Comparison of ENCODE assay signal across 26 cellular contexts in the genomic region with DNA sequence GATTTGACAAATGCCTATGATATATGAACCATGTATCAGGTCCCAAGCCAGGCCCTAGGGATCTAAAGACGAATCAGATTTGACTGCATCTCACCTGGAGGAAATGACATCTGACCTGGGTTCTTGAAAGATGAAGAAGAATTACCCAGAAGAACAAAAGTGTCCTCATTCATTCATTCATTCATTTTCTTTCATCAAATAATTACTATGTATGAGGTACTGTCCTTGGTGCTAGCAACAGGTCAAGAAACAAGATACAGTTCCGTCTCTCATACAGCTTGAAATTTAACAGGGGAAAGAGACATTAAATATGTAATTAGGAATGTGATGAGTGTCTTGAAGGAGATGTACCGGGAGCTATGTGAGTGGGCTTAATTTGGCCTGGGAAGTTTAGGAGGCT. TPM values are rescaled to one million over a fixed set of nuclear protein-coding genes. Genes with fewer than 3 reads are reported as not detected.
DNase-seq lines count a peak whose midpoint lies in the region; ATAC-seq, FAIRE-seq and TF ChIP-seq lines count a peak whose summit lies in the region.
"Had no signal": no experiment of that assay in that cellular context is flagged by ENCODE, and none has a peak within 500 bp of the region (broad histone marks: within the 10 kb centered on the region; RNA-seq: fewer than 3 reads in every experiment).

No MANE protein-coding gene starts in this region.

- ATAC-seq in SK-N-SH treated with all-trans-retinoic acid at 6 μM for 48 hours (no peak), A549 (no peak)
- ATAC-seq: Panc1 had no signal

- no peaks in the 10 kb centered on the region for H3F3A ChIP-seq in SK-N-SH (replicated peaks; ENCODE audit: insufficient read depth)

- TF ChIP-seq POLR2A in A549 (IDR thresholded peaks at IDR 0.05; ENCODE audit: low read length) = no peak

- H3K9me3 Mint-ChIP-seq in brain = no peaks in the 10 kb centered on the region

- H3K36me3 ChIP-seq in SK-N-SH (replicated peaks in 1 of 2; ENCODE audit: control insufficient read depth in 1 of 2, insufficient read depth in 2 of 2, low read length in 1 of 2) (no peaks in the 10 kb centered on the region), HEK293 (ENCODE audit: control insufficient read depth in 2 of 2, insufficient read depth in 1 of 2, low read length in 2 of 2) (no peaks in the 10 kb centered on the region), hepatocyte (replicated peaks; ENCODE audit: insufficient read depth, low read depth) (no peaks in the 10 kb centered on the region)
- H3K36me3 ChIP-seq: BE2C, MG63 had no signal

- DNase-seq in SK-N-SH = no peak
- no peak for DNase-seq in A549 (ENCODE audit: low read depth in 1 of 2, low spot score in 1 of 2)
- DNase-seq in hepatocyte (ENCODE audit: low spot score) = no peak
- DNase-seq in cerebellar cortex (ENCODE audit: low spot score) = no peak
- DNase-seq in NCI-H774 (lab: John Stamatoyannopoulos, UW) = no peak
- DNase-seq: ACHN, BE2C, KBM-7, MG63, NCI-H1105 treated with DMSO at 0.1 percent for 48 hours, NCI-H2029 treated with DMSO at 0.1 percent for 48 hours, NCI-H526 treated with DMSO at 0.1 percent for 48 hours, SHP77 had no signal

- no peak for TF ChIP-seq EP300 in SK-N-SH (IDR thresholded peaks at IDR 0.05; ENCODE audit: borderline replicate concordance in 1 of 2, low read depth in 1 of 2, low read length in 1 of 2)
- no peak for TF ChIP-seq EP300 in A549 (IDR thresholded peaks at IDR 0.05)

- TF ChIP-seq CTCF in SK-N-SH (IDR thresholded peaks at IDR 0.05) (no peak), A549 (IDR thresholded peaks at IDR 0.05) (no peak), HEK293 (tag by site-specific recombination; IDR thresholded peaks at IDR 0.05) (no peak), brain (conservative IDR thresholded peaks at IDR 0.05) (no peak), hepatocyte (IDR thresholded peaks at IDR 0.05; ENCODE audit: poor library complexity) (no peak)

- H3K36me3 Mint-ChIP-seq in brain = no peaks in the 10 kb centered on the region

- FAIRE-seq in A549 (lab: Jason Lieb, UNC) = no peak
- FAIRE-seq: G401.6, GM12891, H54 had no signal

- H3K4me1 ChIP-seq in SK-N-SH (ENCODE audit: control insufficient read depth in 1 of 2, insufficient read depth in 2 of 2, low read depth in 1 of 2, low read length in 1 of 2) (peaks cover 0 to 8% of the 10 kb centered on the region in 2 experiments; a peak in 1 of 4 replicates), A549 (peaks cover 6% of the 10 kb centered on the region), HEK293 (ENCODE audit: control insufficient read depth, insufficient read depth, low read length) (no peaks in the 10 kb centered on the region), hepatocyte (ENCODE audit: insufficient read depth) (peaks cover 9% of the 10 kb centered on the region)
- H3K4me1 ChIP-seq: BE2C had no signal

- CTCF ChIA-PET in SK-N-SH (lab: Yijun Ruan, JAX) = interaction anchor here (1.6 to 4.1 kb wide), 4 partner anchors 18 to 285 kb away, joined by 7 to 14 read pairs (median 10); no protein-coding TSS in a partner anchor
- CTCF ChIA-PET in A549 (lab: Yijun Ruan, JAX) = interaction anchor here (1.8 to 2.8 kb wide), 2 partner anchors 18 to 23 kb away, joined by 7 to 10 read pairs; no protein-coding TSS in a partner anchor
- CTCF ChIA-PET in HEK293 (lab: Yijun Ruan, JAX) = interaction anchor here (1.0 to 1.9 kb wide), 5 partner anchors 11 to 67 kb away, joined by 3 to 6 read pairs (median 5); no protein-coding TSS in a partner anchor

- H3K27ac ChIP-seq in SK-N-SH (ENCODE audit: low read depth in 2 of 2, low read length in 1 of 2) (no peak overlapping the region), A549 (no peak overlapping the region), HEK293 (ENCODE audit: extremely low read depth, low read depth, low read length) (no peak overlapping the region), hepatocyte (no peak overlapping the region)
- H3K27ac ChIP-seq: 22Rv1, RWPE1 had no signal

- no peaks in the 10 kb centered on the region for H3K27me3 ChIP-seq in SK-N-SH (ENCODE audit: insufficient read depth)
- H3K27me3 ChIP-seq in hepatocyte = no peaks in the 10 kb centered on the region
- H3K27me3 ChIP-seq: BE2C, MG63 had no signal

- H3K27ac Mint-ChIP-seq in brain = peak overlapping the region in 1 of 5 experiments; percentile 15
- H3K27ac Mint-ChIP-seq: CD14-positive monocyte had no signal

- H3K79me2 ChIP-seq in SK-N-SH (ENCODE audit: insufficient read depth) (0 out of 2 replicates have a peak, but pooled peaks cover 5% of the 10 kb centered on the region), hepatocyte (peaks cover 35% of the 10 kb centered on the region)

- POLR2A ChIA-PET in SK-N-SH (lab: Yijun Ruan, JAX) (no interaction called here), A549 (lab: Yijun Ruan, JAX) (no interaction called here), HEK293 (lab: Yijun Ruan, JAX) (interaction anchor here (2.2 kb wide), 1 partner anchor 61 kb away, joined by 14 read pairs; a partner anchor contains a TSS)

- TF ChIP-seq RAD21 in SK-N-SH (IDR thresholded peaks at IDR 0.05; ENCODE audit: low read length) (no peak), A549 (conservative IDR thresholded peaks at IDR 0.05 in 1 of 2, IDR thresholded peaks at IDR 0.05 in 1 of 2) (no peak)

- H2AFZ ChIP-seq in SK-N-SH (ENCODE audit: low read depth) (no peak overlapping the region), hepatocyte (no peak overlapping the region)

- H3K4me2 ChIP-seq in SK-N-SH (no peak overlapping the region), A549 (no peak overlapping the region), hepatocyte (no peak overlapping the region)

- H4K20me1 ChIP-seq in SK-N-SH (ENCODE audit: insufficient read depth) (no peaks in the 10 kb centered on the region), hepatocyte (ENCODE audit: insufficient read depth, poor library complexity, severe bottlenecking) (no peaks in the 10 kb centered on the region)

- H3K4me3 ChIP-seq in SK-N-SH (ENCODE audit: low read depth in 2 of 2, low read length in 1 of 2) (no peak overlapping the region), A549 (no peak overlapping the region), HEK293 (ENCODE audit: low read depth, low read length) (no peak overlapping the region), hepatocyte (no peak overlapping the region)
- H3K4me3 ChIP-seq: MG63 had no signal

- peak overlapping the region in 4 of 5 experiments; percentile 4 to 88 (median 44) for H3K4me3 Mint-ChIP-seq in brain

- WGBS in SK-N-SH (ENCODE audit: low lambda C conversion rate) = 90% methylated on average over 3 of the region's 3 CpGs
- WGBS in A549 (ENCODE audit: missing lambda C conversion rate) = 87% methylated on average over 3 of the region's 3 CpGs
- WGBS in hepatocyte (ENCODE audit: low lambda C conversion rate, missing lambda C conversion rate) = 96% methylated on average over 3 of the region's 3 CpGs

- H3K9me2 ChIP-seq in SK-N-SH (no peaks in the 10 kb centered on the region), hepatocyte (replicated peaks; ENCODE audit: insufficient read depth) (no peaks in the 10 kb centered on the region)

- H3K9ac ChIP-seq in SK-N-SH = no peak overlapping the region

- H3K9me3 ChIP-seq in SK-N-SH (no peaks in the 10 kb centered on the region), A549 (no peaks in the 10 kb centered on the region), HEK293 (ENCODE audit: control insufficient read depth, insufficient read depth, low read depth, low read length) (no peaks in the 10 kb centered on the region), hepatocyte (ENCODE audit: low read depth) (no peaks in the 10 kb centered on the region)
- H3K9me3 ChIP-seq: BE2C, MG63 had no signal

- H3K27me3 Mint-ChIP-seq in brain = peaks cover 8% of the 10 kb centered on the region

- peaks cover 11% of the 10 kb centered on the region for H3K4me1 Mint-ChIP-seq in brain

RNA-seq across cellular contexts. Expression of a gene that starts 1.8 kb away (rescaled TPM):
- polyA plus RNA-seq in SK-N-SH (2012; rRNA removed) (32.9 and 35.9 TPM in 2 replicates), A549 (2011; rRNA removed) (13.6 and 17.2 TPM in 2 replicates), A549 (2017; fragmentation: RNase III; extraction: RNeasy Plus Mini Kit Qiagen cat#74134 plus additional on column Dnase treatment) (14.4 to 18.5 TPM (median 16.4 TPM) in 3 replicates), brain (ENCODE audit: insufficient read depth, low read depth, low replicate concordance) (200 TPM), hepatocyte (41.5 and 48.7 TPM in 2 replicates)
- polyA plus RNA-seq in SK-N-SH (2012; cell fraction: cytosol; rRNA removed) = 15.9 and 26.3 TPM in 2 replicates
- polyA plus RNA-seq in SK-N-SH (2012; cell fraction: nucleus; rRNA removed) = 49.9 and 56.0 TPM in 2 replicates
- polyA plus RNA-seq in A549 (2012; cell fraction: cytosol; rRNA removed) = 16.9 and 19.0 TPM in 2 replicates
- 25.6 and 26.3 TPM in 2 replicates for polyA plus RNA-seq in A549 (2012; cell fraction: nucleus; rRNA removed)
- polyA minus RNA-seq in A549 (2011; rRNA and poly(A)+ RNA removed) = 31.3 and 32.8 TPM in 2 replicates
- 33.0 and 38.3 TPM in 2 replicates for total RNA-seq in hepatocyte

RNA-seq across cellular contexts. Expression of a gene that starts 20.1 kb away (rescaled TPM):
- polyA plus RNA-seq in SK-N-SH (2012; rRNA removed) (1.8 and 2.3 TPM in 2 replicates), A549 (2011; rRNA removed) (0.66 and 1.5 TPM in 2 replicates), A549 (2017; fragmentation: RNase III; extraction: RNeasy Plus Mini Kit Qiagen cat#74134 plus additional on column Dnase treatment) (0.35 to 0.70 TPM (median 0.57 TPM) in 3 replicates), brain (ENCODE audit: insufficient read depth, low read depth, low replicate concordance) (0.61 TPM), hepatocyte (229 and 358 TPM in 2 replicates)
- polyA plus RNA-seq in SK-N-SH (2012; cell fraction: cytosol; rRNA removed) = 0.24 and 0.34 TPM in 2 replicates
- polyA plus RNA-seq in SK-N-SH (2012; cell fraction: nucleus; rRNA removed) = 21.2 and 22.4 TPM in 2 replicates
- 0.36 and 0.44 TPM in 2 replicates for polyA plus RNA-seq in A549 (2012; cell fraction: cytosol; rRNA removed)
- polyA plus RNA-seq in A549 (2012; cell fraction: nucleus; rRNA removed) = 3.1 and 5.6 TPM in 2 replicates
- 2.3 and 2.6 TPM in 2 replicates for polyA minus RNA-seq in A549 (2011; rRNA and poly(A)+ RNA removed)
- 361 and 367 TPM in 2 replicates for total RNA-seq in hepatocyte
- total RNA-seq: LHCN-M2, NCI-H460, SK-MEL-5 had no signal
- polyA plus RNA-seq: CD14-positive monocyte had no signal

RNA-seq across cellular contexts. Expression of a gene that starts 30.4 kb away (rescaled TPM):
- 59.6 and 69.2 TPM in 2 replicates for polyA plus RNA-seq in SK-N-SH (2012; rRNA removed)
- polyA plus RNA-seq in SK-N-SH (2012; cell fraction: cytosol; rRNA removed) = 43.5 and 52.1 TPM in 2 replicates
- 60.6 and 70.4 TPM in 2 replicates for polyA plus RNA-seq in SK-N-SH (2012; cell fraction: nucleus; rRNA removed)
- polyA plus RNA-seq in A549 (2011; rRNA removed) = 5.1 and 5.5 TPM in 2 replicates
- polyA plus RNA-seq in A549 (2012; cell fraction: cytosol; rRNA removed) = 5.2 and 6.7 TPM in 2 replicates
- polyA plus RNA-seq in A549 (2012; cell fraction: nucleus; rRNA removed) = 9.4 and 10.6 TPM in 2 replicates
- 5.7 to 6.8 TPM (median 6.5 TPM) in 3 replicates for polyA plus RNA-seq in A549 (2017; fragmentation: RNase III; extraction: RNeasy Plus Mini Kit Qiagen cat#74134 plus additional on column Dnase treatment)
- 7.1 and 8.0 TPM in 2 replicates for polyA minus RNA-seq in A549 (2011; rRNA and poly(A)+ RNA removed)
- 47.2 TPM for polyA plus RNA-seq in brain (ENCODE audit: insufficient read depth, low read depth, low replicate concordance)
- 65.2 and 70.0 TPM in 2 replicates for total RNA-seq in hepatocyte
- polyA plus RNA-seq in hepatocyte = 61.7 and 63.0 TPM in 2 replicates

RNA-seq across cellular contexts. Expression of a gene that starts 53.1 kb away (rescaled TPM):
- polyA plus RNA-seq in SK-N-SH (2012; rRNA removed) = 22.8 and 26.6 TPM in 2 replicates
- 6.0 and 10.2 TPM in 2 replicates for polyA plus RNA-seq in SK-N-SH (2012; cell fraction: cytosol; rRNA removed)
- polyA plus RNA-seq in SK-N-SH (2012; cell fraction: nucleus; rRNA removed) = 136 and 151 TPM in 2 replicates
- 10.0 and 11.3 TPM in 2 replicates for polyA plus RNA-seq in A549 (2011; rRNA removed)
- 14.2 and 15.4 TPM in 2 replicates for polyA plus RNA-seq in A549 (2012; cell fraction: cytosol; rRNA removed)
- polyA plus RNA-seq in A549 (2012; cell fraction: nucleus; rRNA removed) = 81.0 and 86.4 TPM in 2 replicates
- polyA plus RNA-seq in A549 (2017; fragmentation: RNase III; extraction: RNeasy Plus Mini Kit Qiagen cat#74134 plus additional on column Dnase treatment) = 17.5 to 19.8 TPM (median 19.6 TPM) in 3 replicates
- polyA minus RNA-seq in A549 (2011; rRNA and poly(A)+ RNA removed) = 9.8 and 13.2 TPM in 2 replicates
- polyA plus RNA-seq in brain (ENCODE audit: insufficient read depth, low read depth, low replicate concordance) = 16.5 TPM
- total RNA-seq in hepatocyte = 18.1 and 26.2 TPM in 2 replicates
- 31.6 and 35.5 TPM in 2 replicates for polyA plus RNA-seq in hepatocyte
